34 cellular contexts compared by ENCODE assay signal in genomic region chr4:157099506-157099905, GRCh38.
"Had no signal": no experiment of that assay in that cellular context is flagged by ENCODE, and none has a peak within 500 bp of the region (broad histone marks: within the 10 kb centered on the region; RNA-seq: fewer than 3 reads in every experiment).

No MANE protein-coding gene starts in this region.

- H3K9me3 ChIP-seq: MG63 had no signal

- H3K4me3 ChIP-seq: MG63 had no signal

- H3K36me3 ChIP-seq: MG63 had no signal

- DNase-seq: Karpas-422, Kasumi-1, MG63, MM.1S, MV-4-11, NCI-H1048, NCI-H1092, NCI-H1092 treated with DMSO at 0.1 percent for 48 hours, NCI-H1105, NCI-H1105 treated with DMSO at 0.1 percent for 48 hours, NCI-H1417, NCI-H1417 treated with DMSO at 0.1 percent for 48 hours, NCI-H1436, NCI-H1436 treated with DMSO at 0.1 percent for 48 hours, NCI-H146, NCI-H1694, NCI-H1694 treated with DMSO at 0.1 percent for 48 hours, NCI-H187, NCI-H187 treated with DMSO at 0.1 percent for 48 hours, NCI-H1930, NCI-H2029, NCI-H2029 treated with DMSO at 0.1 percent for 48 hours, NCI-H2081, NCI-H2081 treated with DMSO at 0.1 percent for 48 hours, NCI-H2107, NCI-H2171, NCI-H2171 treated with DMSO at 0.1 percent for 48 hours, NCI-H2227 treated with DMSO at 0.1 percent for 48 hours, NCI-H226, NCI-H345, NCI-H446, NCI-H446 treated with DMSO at 0.1 percent for 48 hours, NCI-H510A, NCI-H510A treated with DMSO at 0.1 percent for 48 hours had no signal

- H3K27me3 ChIP-seq: MG63 had no signal
